Comparison of ENCODE assay signal across 9 cellular contexts in genomic region chr22:30221121-30221992, GRCh38. TPM values are rescaled to one million over a fixed set of nuclear protein-coding genes. Genes with fewer than 3 reads are reported as not detected.
A peak's percentile ranks its signal among the peaks of the same experiment; 100 is the strongest.
DNase-seq lines count a peak whose midpoint lies in the region; ATAC-seq and TF ChIP-seq lines count a peak whose summit lies in the region.
"Had no signal": no experiment of that assay in that cellular context is flagged by ENCODE, and none has a peak within 500 bp of the region (broad histone marks: within the 10 kb centered on the region; RNA-seq: fewer than 3 reads in every experiment).

No MANE protein-coding gene starts in this region.

- intact Hi-C loops in Panc1 (cut with micrococcal nuclease; ENCODE audit: unreplicated experiment) (no loop called here), natural killer cell (cut with micrococcal nuclease) (loop anchor here (1.0 to 5.0 kb wide), 3 partner anchors 25 to 45 kb away; partner anchors contain the start of gene OSM)

- peak overlapping the region; percentile 50 to 54 for H3K4me3 Mint-ChIP-seq in activated T-cell treated with anti-CD3 and anti-CD28 coated beads, Interleukin-2, amount 50 U/mL, for 72 hours
- peak overlapping the region; percentile 86 for H3K4me3 Mint-ChIP-seq in natural killer cell

- H3K4me1 ChIP-seq in BLaER1 (peaks cover 59% of the 10 kb centered on the region), Panc1 (ENCODE audit: control insufficient read depth, insufficient read depth, low read length) (peaks cover 31% of the 10 kb centered on the region)

- no peaks in the 10 kb centered on the region for H3K27me3 ChIP-seq in BLaER1
- H3K27me3 ChIP-seq in Panc1 (ENCODE audit: control insufficient read depth, insufficient read depth, low read length), result no peaks in the 10 kb centered on the region

- H3K4me1 Mint-ChIP-seq in activated T-cell treated with anti-CD3 and anti-CD28 coated beads, Interleukin-2, amount 50 U/mL, for 72 hours (ENCODE audit: low read depth), result peaks cover 48% of the 10 kb centered on the region
- H3K4me1 Mint-ChIP-seq in natural killer cell, result peaks cover 74 to 77% of the 10 kb centered on the region in 2 donors

- peak overlapping the region; percentile 79 for H3K4me2 ChIP-seq in BLaER1

- POLR2A ChIA-PET in Panc1 (lab: Charles Lee), result no interaction called here

- H3K36me3 ChIP-seq in BLaER1 (no peaks in the 10 kb centered on the region), Panc1 (ENCODE audit: control insufficient read depth, insufficient read depth, low read length) (no peaks in the 10 kb centered on the region)

- no peaks in the 10 kb centered on the region for H3K36me3 Mint-ChIP-seq in activated T-cell treated with anti-CD3 and anti-CD28 coated beads, Interleukin-2, amount 50 U/mL, for 72 hours (ENCODE audit: insufficient read depth in 2 of 2)
- no peaks in the 10 kb centered on the region for H3K36me3 Mint-ChIP-seq in natural killer cell

- H3K9ac ChIP-seq in BLaER1, result no peak overlapping the region

- no peaks in the 10 kb centered on the region for H3K27me3 Mint-ChIP-seq in activated T-cell treated with anti-CD3 and anti-CD28 coated beads, Interleukin-2, amount 50 U/mL, for 72 hours (ENCODE audit: low read depth)
- H3K27me3 Mint-ChIP-seq in natural killer cell (ENCODE audit: low read depth in 2 of 2), result no peaks in the 10 kb centered on the region

- H3K4me3 ChIP-seq in BLaER1 (no peak overlapping the region), Panc1 (ENCODE audit: low read depth in 2 of 2, low read length in 2 of 2) (no peak overlapping the region)

- TF ChIP-seq CTCF in Panc1 (IDR thresholded peaks at IDR 0.05) (no peak), natural killer cell (IDR thresholded peaks at IDR 0.05) (no peak)

- H3K27ac ChIP-seq in BLaER1 (peak overlapping the region; percentile 34; the same call in 1 of the 2 replicates), Panc1 (ENCODE audit: low read length) (peak overlapping the region; percentile 89)

- DNase-seq in Panc1 (ENCODE audit: low read depth, low spot score) (no peak), natural killer cell (peak; percentile 62), NCI-H69 (lab: John Stamatoyannopoulos, UW) (no peak), putamen (ENCODE audit: low spot score) (no peak), OCI-M2 (lab: John Stamatoyannopoulos, UW; ENCODE audit: unreplicated experiment) (no peak)
- DNase-seq in activated T-cell treated with anti-CD3 and anti-CD28 coated beads, Interleukin-2, amount 50 U/mL, for 72 hours, result peak; percentile 60 to 62
- DNase-seq: NCI-H2029 had no signal

- ATAC-seq in Panc1 (no peak), natural killer cell (peak; percentile 66 to 74 (median 70)), GM21390 (IDR thresholded peaks at IDR 0.05; ENCODE audit: unreplicated experiment) (no peak)
- ATAC-seq in activated T-cell treated with anti-CD3 and anti-CD28 coated beads, Interleukin-2, amount 50 U/mL, for 72 hours (replicated peaks in 1 of 2), result peak; percentile 78 to 86

- BruUV-seq in Panc1 (replicated peaks; lab: Mats Ljungman, UMichigan), result no TSS peak

- CTCF ChIA-PET in Panc1 (lab: Charles Lee), result interaction anchor here (0.6 kb wide), 1 partner anchor 13 kb away, joined by 7 read pairs; no protein-coding TSS in a partner anchor

- H3K9me3 ChIP-seq in BLaER1 (no peaks in the 10 kb centered on the region), Panc1 (ENCODE audit: control insufficient read depth, insufficient read depth, low read depth, low read length) (no peaks in the 10 kb centered on the region)

- H3K27ac Mint-ChIP-seq in activated T-cell treated with anti-CD3 and anti-CD28 coated beads, Interleukin-2, amount 50 U/mL, for 72 hours, result peak overlapping the region; percentile 55
- peak overlapping the region; percentile 87 to 93 for H3K27ac Mint-ChIP-seq in natural killer cell

- H3K9me3 Mint-ChIP-seq in activated T-cell treated with anti-CD3 and anti-CD28 coated beads, Interleukin-2, amount 50 U/mL, for 72 hours, result no peaks in the 10 kb centered on the region
- H3K9me3 Mint-ChIP-seq in natural killer cell, result no peaks in the 10 kb centered on the region

- H4K20me1 ChIP-seq in BLaER1, result no peaks in the 10 kb centered on the region

- in situ Hi-C loops in Panc1 (cut with HindIII; ENCODE audit: low pct_unique_long_range_greater_than_20kb, low sequenced_read_pairs), result no loop called here

RNA-seq across cellular contexts. Expression of gene LIF, which starts 25.2 kb away (rescaled TPM):
- total RNA-seq in Panc1 (2021; ENCODE audit: unreplicated experiment) (34.4 TPM), natural killer cell (1 to 10 TPM; 2.0 to 2.7 (median 2.6) TPM)
- 40.7 TPM for polyA plus RNA-seq in Panc1 (2012; ENCODE audit: insufficient read length)
- 10 to 100 TPM; 67.9 to 71.3 TPM for total RNA-seq in activated T-cell treated with anti-CD3 and anti-CD28 coated beads, Interleukin-2, amount 50 U/mL, for 72 hours

RNA-seq across cellular contexts. Expression of gene OSM, which starts 45.3 kb away (rescaled TPM):
- total RNA-seq in Panc1 (2021; ENCODE audit: unreplicated experiment) (not detected), natural killer cell (100 to 1,000 TPM in 1 of 3 donors, 10 to 100 TPM in 2; 17.4 to 142 (median 18.1) TPM)
- polyA plus RNA-seq in Panc1 (2012; ENCODE audit: insufficient read length), result not detected
- 10 to 100 TPM; 20.9 to 21.9 TPM for total RNA-seq in activated T-cell treated with anti-CD3 and anti-CD28 coated beads, Interleukin-2, amount 50 U/mL, for 72 hours

Comparison
In these comparisons a context has a peak if more than half of its experiments do, and no peak if none do; other contexts are left out.
1. ATAC-seq: peak in activated T-cell treated with anti-CD3 and anti-CD28 coated beads, Interleukin-2, amount 50 U/mL, for 72 hours (2 of 2) and natural killer cell (3 of 3); none in Panc1 (single experiment) and GM21390 (single experiment).
2. DNase-seq: peak in activated T-cell treated with anti-CD3 and anti-CD28 coated beads, Interleukin-2, amount 50 U/mL, for 72 hours (2 of 2) and natural killer cell (single experiment); none in Panc1 (single experiment), NCI-H69 (single experiment), putamen (single experiment) and OCI-M2 (single experiment).
3. RNA of gene OSM, which starts 45.3 kb away (total RNA-seq): 20.9 to 21.9 TPM in activated T-cell treated with anti-CD3 and anti-CD28 coated beads, Interleukin-2, amount 50 U/mL, for 72 hours and 17.4 to 142 TPM in natural killer cell; not detected in Panc1 (single experiment); every median in the first group is over 10 times any median in the second.